In genomic region chr2:161391737-161392506, GRCh38 we compare ENCODE assay signal across 24 cellular contexts.
A peak's percentile ranks its signal among the peaks of the same experiment; 100 is the strongest.
DNase-seq lines count a peak whose midpoint lies in the region; ATAC-seq, FAIRE-seq and TF ChIP-seq lines count a peak whose summit lies in the region.
"Had no signal": no experiment of that assay in that cellular context is flagged by ENCODE, and none has a peak within 500 bp of the region (broad histone marks: within the 10 kb centered on the region; RNA-seq: fewer than 3 reads in every experiment).

No MANE protein-coding gene starts in this region.

- no peaks in the 10 kb centered on the region for H3K27me3 ChIP-seq in GM06990 (replicated peaks; ENCODE audit: control insufficient read depth, insufficient read depth, low read length)
- H3K27me3 ChIP-seq: BE2C had no signal

- peak; percentile 38 for FAIRE-seq in colon (lab: Jason Lieb, UNC)
- FAIRE-seq: H1 had no signal

- ATAC-seq in GM19351 (IDR thresholded peaks at IDR 0.05; ENCODE audit: unreplicated experiment), result peak; percentile 36
- ATAC-seq in HG02759 (IDR thresholded peaks at IDR 0.05; ENCODE audit: unreplicated experiment), result peak; percentile 56
- no peak for ATAC-seq in GM21619 (IDR thresholded peaks at IDR 0.05; ENCODE audit: unreplicated experiment)
- ATAC-seq: HCT116 had no signal

- peaks cover 5% of the 10 kb centered on the region for H3K36me3 ChIP-seq in GM06990 (ENCODE audit: control insufficient read depth, insufficient read depth, low read length)

- no peak overlapping the region for H3K4me3 ChIP-seq in GM06990 (replicated peaks; ENCODE audit: low read depth, low read length)

- DNase-seq in GM06990 (ENCODE audit: extremely low read depth, insufficient read length) (peak; percentile 38), 8988T (no peak), kidney glomerular epithelial cell (lab: John Stamatoyannopoulos, UW) (no peak), GM10266 (ENCODE audit: extremely low spot score) (no peak)
- DNase-seq: ACHN; BE2C; CD8-positive, alpha-beta memory T cell; DMS 273 treated with DMSO at 0.1 percent for 48 hours; DMS79; EL; GDM1; IMR-90; MM.1S; NCI-H2029 treated with DMSO at 0.1 percent for 48 hours; NCI-H2227 treated with DMSO at 0.1 percent for 48 hours; NCI-H510A; NCI-H69; SHP77 had no signal

- no peak for TF ChIP-seq CTCF in GM06990 (IDR thresholded peaks at IDR 0.05; ENCODE audit: insufficient read depth, low read length, poor library complexity, severe bottlenecking)
- TF ChIP-seq CTCF in GM10266 (IDR thresholded peaks at IDR 0.05; ENCODE audit: control insufficient read depth, insufficient read depth, low read depth, missing control alignments), result no peak
